Comparison of ENCODE assay signal across 9 cellular contexts in the genomic region with DNA sequence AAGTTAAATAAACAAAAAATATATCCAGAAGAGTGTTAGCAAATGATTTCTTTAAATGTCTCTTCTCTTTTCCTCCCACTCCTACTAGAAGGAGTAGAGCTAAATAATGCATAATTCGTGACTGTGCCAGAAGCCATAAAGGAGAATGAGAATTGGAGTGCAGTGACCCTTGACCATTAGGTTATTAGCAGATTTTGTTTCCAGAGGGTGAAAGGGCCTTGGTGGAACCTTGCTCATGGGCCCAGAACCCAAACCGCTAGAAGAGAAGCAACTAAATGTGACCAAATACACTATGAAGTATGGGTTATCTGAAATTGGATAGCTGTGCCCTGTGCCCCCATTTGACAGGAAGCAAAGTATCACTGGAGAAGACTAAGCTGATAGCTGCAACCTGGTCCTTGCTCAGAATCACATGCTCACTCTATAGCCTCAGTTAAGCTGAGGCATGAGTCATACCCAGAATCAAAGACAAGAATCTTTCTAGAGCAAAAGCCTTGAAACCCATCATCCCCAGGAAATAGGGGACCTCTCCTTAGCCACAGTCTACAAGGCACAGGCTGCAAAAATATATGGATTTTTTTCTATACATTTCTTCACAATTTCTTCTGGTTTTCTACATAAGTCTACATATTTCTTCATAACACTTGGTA. TPM values are rescaled to one million over a fixed set of nuclear protein-coding genes. Genes with fewer than 3 reads are reported as not detected.
DNase-seq lines count a peak whose midpoint lies in the region; ATAC-seq and TF ChIP-seq lines count a peak whose summit lies in the region.
"Had no signal": no experiment of that assay in that cellular context is flagged by ENCODE, and none has a peak within 500 bp of the region (broad histone marks: within the 10 kb centered on the region; RNA-seq: fewer than 3 reads in every experiment).

No MANE protein-coding gene starts in this region.

- intact Hi-C loops in thyroid gland (cut with DNase I): no loop called here

- DNase-seq in amniotic epithelial cell (ENCODE audit: low read depth): peak; percentile 53
- no peak for DNase-seq in HEK293T (ENCODE audit: extremely low spot score)
- DNase-seq in thyroid gland: no peak
- DNase-seq in stimulated activated CD4-positive, alpha-beta T cell treated with anti-CD3 and anti-CD28 coated beads, Interleukin-4, amount 100 ng/mL, for 24 hours: no peak
- no peak for DNase-seq in CD1c-positive myeloid dendritic cell (ENCODE audit: extremely low spot score)

- WGBS in thyroid gland, 2 donors: 88 to 91% methylated on average over 2 of the region's 2 CpGs

- peaks cover 17% of the 10 kb centered on the region for H3K36me3 ChIP-seq in DOHH2 (ENCODE audit: control insufficient read depth, low read length)
- no peaks in the 10 kb centered on the region for H3K36me3 ChIP-seq in thyroid gland

- ATAC-seq in GM19397 (IDR thresholded peaks at IDR 0.05; ENCODE audit: unreplicated experiment) (peak; percentile 44), HG03175 (IDR thresholded peaks at IDR 0.05; ENCODE audit: unreplicated experiment) (peak; percentile 65)

- H3K79me2 ChIP-seq in DOHH2 (ENCODE audit: control insufficient read depth, low read length): no peaks in the 10 kb centered on the region

- no peaks in the 10 kb centered on the region for H4K20me1 ChIP-seq in DOHH2 (ENCODE audit: control insufficient read depth, insufficient read depth, low read depth, low read length)

- H3K4me3 ChIP-seq in DOHH2 (ENCODE audit: low read length) (peak overlapping the region; percentile 31), thyroid gland (replicated peaks in 1 of 3) (no peak overlapping the region)

- peak overlapping the region; percentile 41 for H3K4me2 ChIP-seq in DOHH2 (ENCODE audit: low read length)

- H3K27me3 ChIP-seq in DOHH2 (ENCODE audit: control insufficient read depth, low read length) (no peaks in the 10 kb centered on the region), thyroid gland (no peaks in the 10 kb centered on the region)

- CTCF ChIA-PET in HEK293T (lab: Yijun Ruan, JAX): no interaction called here

- no peak for TF ChIP-seq CTCF in DOHH2 (IDR thresholded peaks at IDR 0.05; ENCODE audit: low read depth, low read length, poor library complexity, severe bottlenecking)
- TF ChIP-seq CTCF in thyroid gland (IDR thresholded peaks at IDR 0.05): no peak

- TF ChIP-seq POLR2A in thyroid gland (IDR thresholded peaks at IDR 0.05): no peak

- H3K9me2 ChIP-seq in DOHH2 (replicated peaks; ENCODE audit: control insufficient read depth, low read length): no peaks in the 10 kb centered on the region

- POLR2A ChIA-PET in HEK293T (lab: Yijun Ruan, JAX): no interaction called here

- H3K27ac ChIP-seq in DOHH2 (ENCODE audit: low read depth, low read length): peak overlapping the region; percentile 51
- no peak overlapping the region for H3K27ac ChIP-seq in thyroid gland

- peaks cover 22% of the 10 kb centered on the region for H3F3A ChIP-seq in DOHH2 (ENCODE audit: control insufficient read depth, insufficient read depth)

- peaks cover 3% of the 10 kb centered on the region; the same call in 1 of the 2 replicates for H3K9me3 ChIP-seq in DOHH2 (ENCODE audit: control insufficient read depth, insufficient read depth, low read length)
- no peaks in the 10 kb centered on the region for H3K9me3 ChIP-seq in thyroid gland

- H3K4me1 ChIP-seq in DOHH2 (ENCODE audit: control insufficient read depth, low read length) (peaks cover 85% of the 10 kb centered on the region), thyroid gland (no peaks in the 10 kb centered on the region)

TF ChIP-seq in HEK293T, 16 proteins besides CTCF, POLR2A, EP300 and RAD21:
- no peak for TF ChIP-seq FOXA1 (IDR thresholded peaks at IDR 0.05)
- no peak for TF ChIP-seq SUZ12 (IDR thresholded peaks at IDR 0.05)
- TF ChIP-seq LEF1 (IDR thresholded peaks at IDR 0.05; ENCODE audit: borderline replicate concordance): no peak

RNA-seq across cellular contexts. Expression of gene CAPSL, which starts 36.3 kb away (rescaled TPM):
- 1 to 10 TPM in 1 of 4 donors, under 1 TPM in 1, not detected in 2; 0.33 to 2.4 TPM for total RNA-seq in thyroid gland
- total RNA-seq: chondrocyte had no signal

RNA-seq across cellular contexts. Expression of gene IL7R, which starts 45.5 kb away (rescaled TPM):
- 10 to 100 TPM; 12.7 to 29.0 (median 15.1) TPM for total RNA-seq in thyroid gland
